ENCODE assay signal across 1 cellular context in the genomic region with DNA sequence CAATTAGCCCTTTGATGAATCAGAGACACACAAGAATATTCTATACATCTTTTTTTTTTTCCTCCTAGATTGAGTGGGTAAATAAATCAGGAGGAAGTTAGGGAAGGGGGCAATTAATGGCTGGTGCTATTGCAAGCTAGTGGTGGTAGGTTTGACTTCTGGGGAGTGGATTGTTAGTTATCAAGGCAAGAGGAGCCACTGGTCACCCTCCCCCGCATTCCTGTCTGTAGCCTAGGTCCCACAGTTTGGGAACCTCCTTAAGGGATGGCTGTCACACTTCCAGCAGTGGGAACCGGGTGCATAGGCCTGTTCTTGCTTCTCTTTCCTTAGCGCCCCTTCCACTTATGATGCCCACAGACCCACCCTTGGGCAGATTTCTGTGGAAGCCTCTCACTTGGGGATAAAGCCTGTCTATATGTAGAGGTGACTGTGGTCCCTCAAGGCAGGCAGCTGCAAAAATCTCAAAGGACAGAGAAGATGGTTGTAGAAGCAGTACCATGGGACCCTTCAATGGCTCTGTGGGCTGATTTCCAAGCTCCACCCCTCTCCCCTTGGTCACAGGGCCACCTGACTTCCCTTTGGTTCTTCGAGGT.
TF ChIP-seq lines count a peak whose summit lies in the region.

No MANE protein-coding gene starts in this region.

TF ChIP-seq in H1, 55 proteins besides CTCF, POLR2A, EP300 and RAD21:
- TF ChIP-seq KDM1A (IDR thresholded peaks at IDR 0.05; ENCODE audit: borderline replicate concordance, low read length), result no peak
- no peak for TF ChIP-seq YY1 (IDR thresholded peaks at IDR 0.05; ENCODE audit: low read depth, low read length)
- TF ChIP-seq ZNF274 (IDR thresholded peaks at IDR 0.05; ENCODE audit: borderline replicate concordance, extremely low read depth, low read length), result no peak
- no peak for TF ChIP-seq GTF2F1 (IDR thresholded peaks at IDR 0.05; ENCODE audit: borderline replicate concordance, low read depth, low read length)
- no peak for TF ChIP-seq POLR2AphosphoS5 (IDR thresholded peaks at IDR 0.05; ENCODE audit: low read depth, low read length)
- TF ChIP-seq TAF1 (IDR thresholded peaks at IDR 0.05; ENCODE audit: low read depth, low read length), result no peak
- no peak for TF ChIP-seq SRF (IDR thresholded peaks at IDR 0.05; ENCODE audit: low read depth, low read length)
- no peak for TF ChIP-seq CBX5 (IDR thresholded peaks at IDR 0.05; ENCODE audit: low read depth, low read length)
- no peak for TF ChIP-seq CREB1 (IDR thresholded peaks at IDR 0.05)
- no peak for TF ChIP-seq RBBP5 (IDR thresholded peaks at IDR 0.05; ENCODE audit: borderline replicate concordance, low read depth, low read length)
- no peak for TF ChIP-seq SIRT6 (IDR thresholded peaks at IDR 0.05; ENCODE audit: low read length)
- TF ChIP-seq CHD1 (IDR thresholded peaks at IDR 0.05; ENCODE audit: low read depth, low read length), result no peak
- no peak for TF ChIP-seq EZH2 (IDR thresholded peaks at IDR 0.05; ENCODE audit: low read depth, low read length, severe bottlenecking)
- TF ChIP-seq, protein P1, sequence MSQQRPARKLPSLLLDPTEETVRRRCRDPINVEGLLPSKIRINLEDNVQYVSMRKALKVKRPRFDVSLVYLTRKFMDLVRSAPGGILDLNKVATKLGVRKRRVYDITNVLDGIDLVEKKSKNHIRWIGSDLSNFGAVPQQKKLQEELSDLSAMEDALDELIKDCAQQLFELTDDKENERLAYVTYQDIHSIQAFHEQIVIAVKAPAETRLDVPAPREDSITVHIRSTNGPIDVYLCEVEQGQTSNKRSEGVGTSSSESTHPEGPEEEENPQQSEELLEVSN (IDR thresholded peaks at IDR 0.05), result no peak
- TF ChIP-seq RXRA (IDR thresholded peaks at IDR 0.05; ENCODE audit: insufficient read depth, low read depth, low read length), result no peak
- no peak for TF ChIP-seq CEBPB (IDR thresholded peaks at IDR 0.05; ENCODE audit: low read depth, low read length)
- TF ChIP-seq, protein P2, sequence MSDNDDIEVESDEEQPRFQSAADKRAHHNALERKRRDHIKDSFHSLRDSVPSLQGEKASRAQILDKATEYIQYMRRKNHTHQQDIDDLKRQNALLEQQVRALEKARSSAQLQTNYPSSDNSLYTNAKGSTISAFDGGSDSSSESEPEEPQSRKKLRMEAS (IDR thresholded peaks at IDR 0.05), result no peak
- TF ChIP-seq CTBP2 (IDR thresholded peaks at IDR 0.05; ENCODE audit: borderline replicate concordance, insufficient read depth, insufficient read length, low read length), result no peak
